Comparison of ENCODE assay signal across 8 cellular contexts in the genomic region with DNA sequence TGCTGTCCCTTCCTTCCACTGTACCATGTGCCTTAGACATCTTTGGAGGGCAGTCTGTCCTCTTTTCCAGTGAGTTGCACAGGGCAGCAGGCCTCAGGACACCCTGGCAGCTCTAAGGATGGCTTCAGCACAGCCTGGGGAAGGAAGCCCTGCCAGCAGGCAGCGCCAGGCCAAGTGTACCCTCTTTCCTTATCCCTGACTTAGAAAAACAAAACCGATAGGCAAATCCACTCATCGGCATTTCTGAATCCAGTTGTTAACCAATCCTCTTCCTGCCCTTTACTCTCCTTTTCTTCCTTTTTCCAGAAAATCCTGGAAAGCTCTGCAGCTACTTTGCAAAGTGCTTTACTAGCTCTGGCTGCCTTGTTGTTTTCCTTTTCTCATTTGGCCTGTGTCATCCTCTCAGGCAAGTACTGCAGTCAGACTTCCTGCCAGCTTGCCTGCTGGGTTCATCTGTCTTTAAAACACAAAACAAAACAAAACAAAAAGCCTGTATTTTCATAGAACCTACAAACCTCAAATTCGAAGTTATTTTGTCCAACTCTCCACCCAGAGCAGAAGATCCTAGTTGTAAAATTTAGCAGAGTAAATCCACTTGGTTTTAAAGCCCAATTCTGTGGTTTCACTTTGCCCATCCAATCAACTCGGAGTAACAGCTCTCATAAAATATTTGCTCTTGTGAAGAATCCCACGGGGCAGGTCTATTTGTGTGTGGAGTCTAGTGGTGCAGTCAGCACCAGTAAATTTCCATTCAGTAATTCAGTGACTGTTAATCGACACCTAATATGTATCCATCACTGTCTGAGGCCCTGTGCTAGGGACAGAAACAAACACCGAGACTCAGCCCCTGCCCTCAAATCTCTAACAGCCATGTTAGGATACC. TPM values are rescaled to one million over a fixed set of nuclear protein-coding genes. Genes with fewer than 3 reads are reported as not detected.
DNase-seq lines count a peak whose midpoint lies in the region; ATAC-seq and TF ChIP-seq lines count a peak whose summit lies in the region.

No MANE protein-coding gene starts in this region.

- H3K79me2 ChIP-seq in PC-3 (ENCODE audit: low read length) (no peaks in the 10 kb centered on the region), smooth muscle cell (ENCODE audit: low read depth) (no peaks in the 10 kb centered on the region)

- TF ChIP-seq CTCF in PC-3 (conservative IDR thresholded peaks at IDR 0.05; ENCODE audit: low read depth, low read length) (no peak), brain (conservative IDR thresholded peaks at IDR 0.05) (no peak), smooth muscle cell (IDR thresholded peaks at IDR 0.05; ENCODE audit: borderline replicate concordance, insufficient read depth, poor library complexity, severe bottlenecking) (no peak)

- H3K9ac ChIP-seq in HUES64 (ENCODE audit: low read depth, low read length) (peak overlapping the region; percentile 54; the same call in 1 of the 2 replicates), PC-3 (ENCODE audit: low read length) (peak overlapping the region; percentile 63), smooth muscle cell (ENCODE audit: low read depth) (peak overlapping the region; percentile 48)

- H4K20me1 ChIP-seq in PC-3 (ENCODE audit: low read length) (no peaks in the 10 kb centered on the region), smooth muscle cell (ENCODE audit: low read depth) (no peaks in the 10 kb centered on the region)

- POLR2A ChIA-PET in PC-3 (lab: Charles Lee; ENCODE audit: unreplicated experiment), result interaction anchor here (0.5 to 1.1 kb wide), 5 partner anchors 10 to 219 kb away, joined by 4 to 7 read pairs (median 5); no protein-coding TSS in a partner anchor

- peaks cover 3% of the 10 kb centered on the region for H3K27me3 Mint-ChIP-seq in brain
- peaks cover 13 to 21% (median 20%) of the 10 kb centered on the region in 3 donors for H3K27me3 Mint-ChIP-seq in immature natural killer cell (ENCODE audit: low read depth in 3 of 3)

- no peaks in the 10 kb centered on the region for H3K36me3 ChIP-seq in HUES64 (ENCODE audit: insufficient read depth, low read length)
- H3K36me3 ChIP-seq in PC-3 (ENCODE audit: low read depth, low read length), result no peaks in the 10 kb centered on the region
- H3K36me3 ChIP-seq in smooth muscle cell (ENCODE audit: low read depth), result no peaks in the 10 kb centered on the region

- CTCF ChIA-PET in PC-3 (lab: Charles Lee), result interaction anchor here (0.9 kb wide), 1 partner anchor 218 kb away, joined by 3 read pairs; a partner anchor contains a TSS

- H3K4me2 ChIP-seq in PC-3 (ENCODE audit: low read length), result peak overlapping the region; percentile 82
- H3K4me2 ChIP-seq in smooth muscle cell, result peak overlapping the region; percentile 78

- H2AFZ ChIP-seq in PC-3 (ENCODE audit: low read length), result peak overlapping the region; percentile 84
- H2AFZ ChIP-seq in smooth muscle cell (ENCODE audit: low read depth), result peak overlapping the region; percentile 75

- H3K36me3 Mint-ChIP-seq in brain (no peaks in the 10 kb centered on the region), immature natural killer cell (peaks cover 0 to 4% (median 0%) of the 10 kb centered on the region in 3 donors)

- intact Hi-C loops in PC-3 (cut with micrococcal nuclease), result no loop called here

- no peaks in the 10 kb centered on the region for H3F3A ChIP-seq in PC-3 (ENCODE audit: low read length, unreplicated experiment)
- H3F3A ChIP-seq in smooth muscle cell (ENCODE audit: low read depth), result peaks cover 9% of the 10 kb centered on the region

- peaks cover 32% of the 10 kb centered on the region for H3K4me1 ChIP-seq in HUES64 (ENCODE audit: insufficient read depth, low read length)
- peaks cover 39% of the 10 kb centered on the region for H3K4me1 ChIP-seq in PC-3 (ENCODE audit: insufficient read depth, low read length)
- peaks cover 17% of the 10 kb centered on the region for H3K4me1 ChIP-seq in smooth muscle cell (ENCODE audit: low read depth)

- ATAC-seq in GM19452 (IDR thresholded peaks at IDR 0.05; ENCODE audit: unreplicated experiment) (peak; percentile 56), PC-3 (peak; percentile 75)

- H3K4me1 Mint-ChIP-seq in brain, result peaks cover 60% of the 10 kb centered on the region
- peaks cover 82 to 90% of the 10 kb centered on the region in 2 donors for H3K4me1 Mint-ChIP-seq in immature natural killer cell

- peak; percentile 88 for DNase-seq in DMS53 treated with DMSO at 0.1 percent for 48 hours (lab: John Stamatoyannopoulos, UW; ENCODE audit: unreplicated experiment)
- DNase-seq in PC-3, result peak; percentile 52
- DNase-seq in immature natural killer cell, result peak; percentile 40 to 60 (median 54)
- DNase-seq in smooth muscle cell (lab: John Stamatoyannopoulos, UW; ENCODE audit: unreplicated experiment), result no peak
- no peak for DNase-seq in cortex of kidney (lab: John Stamatoyannopoulos, UW)

- H3K9me3 Mint-ChIP-seq in brain (peaks cover 0 to 5% (median 0%) of the 10 kb centered on the region in 5 experiments), immature natural killer cell (no peaks in the 10 kb centered on the region)

- H3K27me3 ChIP-seq in HUES64 (ENCODE audit: insufficient read depth, low read length) (no peaks in the 10 kb centered on the region), PC-3 (ENCODE audit: low read length) (no peaks in the 10 kb centered on the region), smooth muscle cell (ENCODE audit: low read depth) (no peaks in the 10 kb centered on the region)

- BruUV-seq in PC-3 (replicated peaks; lab: Mats Ljungman, UMichigan), result TSS peak; percentile 93

- H3K4me3 Mint-ChIP-seq in brain (peak overlapping the region; percentile 25 to 79 (median 69)), immature natural killer cell (peak overlapping the region; percentile 74 to 94 (median 89))

- H3K4me3 ChIP-seq in HUES64 (ENCODE audit: low read length), result no peak overlapping the region
- H3K4me3 ChIP-seq in PC-3 (ENCODE audit: low read length), result peak overlapping the region; percentile 62
- peak overlapping the region; percentile 39 for H3K4me3 ChIP-seq in smooth muscle cell

- WGBS in HUES64, result 61% methylated on average over 8 of the region's 8 CpGs
- WGBS in smooth muscle cell (ENCODE audit: low lambda C conversion rate), result 33% methylated on average over 8 of the region's 8 CpGs

- H3K9me3 ChIP-seq in HUES64 (ENCODE audit: insufficient read depth, low read depth, low read length) (no peaks in the 10 kb centered on the region), PC-3 (ENCODE audit: low read length) (no peaks in the 10 kb centered on the region), smooth muscle cell (replicated peaks; ENCODE audit: low read depth) (no peaks in the 10 kb centered on the region)

- peak overlapping the region; percentile 83 to 99 (median 98) for H3K27ac Mint-ChIP-seq in brain
- H3K27ac Mint-ChIP-seq in immature natural killer cell, result peak overlapping the region; percentile 97 to 99 (median 98)

- H3K27ac ChIP-seq in HUES64 (ENCODE audit: low read depth, low read length), result peak overlapping the region; percentile 57
- peak overlapping the region; percentile 67 for H3K27ac ChIP-seq in PC-3 (ENCODE audit: low read length)
- peak overlapping the region; percentile 86 for H3K27ac ChIP-seq in smooth muscle cell (ENCODE audit: low read depth)

- H3K9me2 ChIP-seq in PC-3 (replicated peaks; ENCODE audit: low read length), result no peaks in the 10 kb centered on the region

RNA-seq across cellular contexts. Expression of a gene that starts 45.2 kb away (rescaled TPM):
- 369 TPM for polyA plus RNA-seq in HUES64 (2013, experiment 1 of 2)
- polyA plus RNA-seq in HUES64 (2013, experiment 2 of 2), result 368 TPM
- total RNA-seq in PC-3 (2014; rRNA removed) (39.2 and 59.7 TPM in 2 replicates), smooth muscle cell (90.7 and 109 TPM in 2 replicates)
- polyA plus RNA-seq in brain (ENCODE audit: insufficient read depth, low read depth, low replicate concordance) (363 TPM), immature natural killer cell (100 to 1,000 TPM; 184 to 233 (median 232) TPM), smooth muscle cell (145 and 150 TPM in 2 replicates)

RNA-seq across cellular contexts. Expression of a gene that starts 58.3 kb away (rescaled TPM):
- 6.0 TPM for polyA plus RNA-seq in HUES64 (2013, experiment 1 of 2)
- 6.3 TPM for polyA plus RNA-seq in HUES64 (2013, experiment 2 of 2)
- total RNA-seq in PC-3 (2014; rRNA removed), result 17.1 and 21.1 TPM in 2 replicates
- 8.6 TPM for polyA plus RNA-seq in brain (ENCODE audit: insufficient read depth, low read depth, low replicate concordance)
- 10 to 100 TPM; 12.8 to 36.8 (median 19.7) TPM for polyA plus RNA-seq in immature natural killer cell
- 9.4 and 15.2 TPM in 2 replicates for total RNA-seq in smooth muscle cell
- 7.2 and 7.8 TPM in 2 replicates for polyA plus RNA-seq in smooth muscle cell

Comparison
In these comparisons a context has a peak if more than half of its experiments do, and no peak if none do; other contexts are left out.
1. DNase-seq: peak in DMS53 treated with DMSO at 0.1 percent for 48 hours (single experiment), PC-3 (single experiment) and immature natural killer cell (3 of 3); none in smooth muscle cell (single experiment) and cortex of kidney (single experiment).
2. Peak in every context shown above with its lines, with median percentiles within 50 percentile points of each other: H3K27ac ChIP-seq and H3K9ac ChIP-seq.